Comparison of ENCODE assay signal across 11 cellular contexts in genomic region chr6:97705568-97705967, GRCh38.
DNase-seq lines count a peak whose midpoint lies in the region; ATAC-seq and TF ChIP-seq lines count a peak whose summit lies in the region.
"Had no signal": no experiment of that assay in that cellular context is flagged by ENCODE, and none has a peak within 500 bp of the region (broad histone marks: within the 10 kb centered on the region; RNA-seq: fewer than 3 reads in every experiment).

No MANE protein-coding gene starts in this region.

- DNase-seq in NCI-H82 (lab: John Stamatoyannopoulos, UW) (peak; percentile 38), NCI-H82 treated with DMSO at 0.1 percent for 48 hours (lab: John Stamatoyannopoulos, UW; ENCODE audit: unreplicated experiment) (no peak), NCI-H2227 (lab: John Stamatoyannopoulos, UW; ENCODE audit: unreplicated experiment) (peak; percentile 35), endodermal cell (peak; percentile 60), retina (peak; percentile 44), activated gamma-delta T cell (lab: John Stamatoyannopoulos, UW) (no peak), mucosa of descending colon (no peak)
- DNase-seq: activated naive CD8-positive, alpha-beta T cell treated with anti-CD3 and anti-CD28 coated beads for 36 hours; spleen had no signal

- H3K9me3 ChIP-seq in endodermal cell (ENCODE audit: control insufficient read depth, low read length) = no peaks in the 10 kb centered on the region
- H3K9me3 ChIP-seq in mucosa of descending colon = no peaks in the 10 kb centered on the region
- H3K9me3 ChIP-seq: BLaER1 treated with 17β-estradiol and CSF1 and Interleukin-3, amounts not matched to agents 10 nM and 100 nM; spleen had no signal

- no peak overlapping the region for H3K4me3 Mint-ChIP-seq in endodermal cell
- H3K4me3 Mint-ChIP-seq: activated naive CD8-positive, alpha-beta T cell treated with anti-CD3 and anti-CD28 coated beads for 36 hours had no signal

- no peaks in the 10 kb centered on the region for H3K9me3 Mint-ChIP-seq in endodermal cell
- H3K9me3 Mint-ChIP-seq: activated naive CD8-positive, alpha-beta T cell treated with anti-CD3 and anti-CD28 coated beads for 36 hours had no signal

- no peaks in the 10 kb centered on the region for H3K27me3 ChIP-seq in endodermal cell (ENCODE audit: control insufficient read depth, insufficient read depth, low read length, poor library complexity, severe bottlenecking)
- H3K27me3 ChIP-seq: BLaER1 treated with 17β-estradiol and CSF1 and Interleukin-3, amounts not matched to agents 10 nM and 100 nM; spleen had no signal

- H3K36me3 Mint-ChIP-seq in endodermal cell (ENCODE audit: low read depth) = no peaks in the 10 kb centered on the region
- H3K36me3 Mint-ChIP-seq: activated naive CD8-positive, alpha-beta T cell treated with anti-CD3 and anti-CD28 coated beads for 36 hours had no signal

- H3K27ac ChIP-seq in endodermal cell (ENCODE audit: low read depth, low read length) = no peak overlapping the region
- H3K27ac ChIP-seq: BLaER1 treated with 17β-estradiol and CSF1 and Interleukin-3, amounts not matched to agents 10 nM and 100 nM; spleen had no signal

- TF ChIP-seq CTCF in endodermal cell (conservative IDR thresholded peaks at IDR 0.05) (peak; percentile 84), mucosa of descending colon (IDR thresholded peaks at IDR 0.05) (no peak)

- peaks cover 4% of the 10 kb centered on the region for H3K4me1 Mint-ChIP-seq in endodermal cell
- H3K4me1 Mint-ChIP-seq: activated naive CD8-positive, alpha-beta T cell treated with anti-CD3 and anti-CD28 coated beads for 36 hours had no signal

- H3K36me3 ChIP-seq in endodermal cell (ENCODE audit: control insufficient read depth, insufficient read depth, low read length) (no peaks in the 10 kb centered on the region), mucosa of descending colon (ENCODE audit: low read depth) (no peaks in the 10 kb centered on the region)
- H3K36me3 ChIP-seq: BLaER1 treated with 17β-estradiol and CSF1 and Interleukin-3, amounts not matched to agents 10 nM and 100 nM; spleen had no signal

- H3K4me1 ChIP-seq in endodermal cell (ENCODE audit: control insufficient read depth, insufficient read depth, low read length) (no peaks in the 10 kb centered on the region), mucosa of descending colon (ENCODE audit: low read depth) (no peaks in the 10 kb centered on the region)
- H3K4me1 ChIP-seq: BLaER1 treated with 17β-estradiol and CSF1 and Interleukin-3, amounts not matched to agents 10 nM and 100 nM; spleen had no signal

- ATAC-seq in GM19467 (IDR thresholded peaks at IDR 0.05; ENCODE audit: unreplicated experiment) = no peak
- ATAC-seq in mucosa of descending colon = no peak

- no peaks in the 10 kb centered on the region for H3K27me3 Mint-ChIP-seq in endodermal cell (ENCODE audit: insufficient read depth)
- H3K27me3 Mint-ChIP-seq: activated naive CD8-positive, alpha-beta T cell treated with anti-CD3 and anti-CD28 coated beads for 36 hours had no signal

- H3K27ac Mint-ChIP-seq in endodermal cell = no peak overlapping the region
- H3K27ac Mint-ChIP-seq: activated naive CD8-positive, alpha-beta T cell treated with anti-CD3 and anti-CD28 coated beads for 36 hours had no signal

- intact Hi-C loops in mucosa of descending colon (cut with DNase I, micrococcal nuclease) = no loop called here

- H3K4me3 ChIP-seq in endodermal cell (ENCODE audit: low read length) = no peak overlapping the region
- no peak overlapping the region for H3K4me3 ChIP-seq in mucosa of descending colon
- H3K4me3 ChIP-seq: BLaER1 treated with 17β-estradiol and CSF1 and Interleukin-3, amounts not matched to agents 10 nM and 100 nM; spleen had no signal

- H3K9ac ChIP-seq in endodermal cell (ENCODE audit: extremely low read depth, low read length, poor library complexity, severe bottlenecking) = no peak overlapping the region
- H3K9ac ChIP-seq: BLaER1 treated with 17β-estradiol and CSF1 and Interleukin-3, amounts not matched to agents 10 nM and 100 nM had no signal

- WGBS in endodermal cell (ENCODE audit: insufficient coverage in 1 of 2, insufficient read length in 1 of 2), 2 experiments = 20 to 39% methylated on average over 1 to 2 of the region's 2 CpGs

Comparison
In these comparisons a context has a peak if more than half of its experiments do, and no peak if none do; other contexts are left out.
1. DNase-seq: peak in NCI-H82 (single experiment), NCI-H2227 (single experiment), endodermal cell (single experiment) and retina (single experiment); none in NCI-H82 treated with DMSO at 0.1 percent for 48 hours (single experiment), activated gamma-delta T cell (single experiment) and mucosa of descending colon (0 of 3).